In genomic region chr3:134308350-134308891, GRCh38 we compare ENCODE assay signal across 8 cellular contexts. TPM values are rescaled to one million over a fixed set of nuclear protein-coding genes. Genes with fewer than 3 reads are reported as not detected.
DNase-seq lines count a peak whose midpoint lies in the region; ATAC-seq lines count a peak whose summit lies in the region.

No MANE protein-coding gene starts in this region.

- ATAC-seq in HG02642 (IDR thresholded peaks at IDR 0.05; ENCODE audit: poor library complexity, unreplicated experiment) (peak; percentile 64), left colon (peak; percentile 61), GM18858 (IDR thresholded peaks at IDR 0.05; ENCODE audit: unreplicated experiment) (no peak)
- ATAC-seq in activated CD4-positive, CD25-positive, alpha-beta regulatory T cell treated with anti-CD3 and anti-CD28 coated beads, Interleukin-2, amount 50 U/mL, for 24 hours, result peak; percentile 56 to 58

- peak; percentile 75 for DNase-seq in DMS53 (lab: John Stamatoyannopoulos, UW)
- peak; percentile 88 for DNase-seq in NCI-H2196 (lab: John Stamatoyannopoulos, UW; ENCODE audit: unreplicated experiment)
- DNase-seq in cerebellar cortex (ENCODE audit: low spot score), result peak; percentile 88
- DNase-seq in left colon, result peak; percentile 76 to 87
- DNase-seq in stimulated activated CD4-positive, alpha-beta T cell treated with anti-CD3 and anti-CD28 coated beads, Interleukin-1b, Interleukin-23, amount 100 ng/mL, for 4 hours (ENCODE audit: low read depth in 2 of 2), result peak; percentile 66 to 71

- intact Hi-C loops in left colon (cut with DNase I, micrococcal nuclease), result loop anchor here in 1 of 2 donors (2.0 to 5.0 kb wide), 2 partner anchors 70 to 164 kb away; no protein-coding TSS in a partner anchor

RNA-seq across cellular contexts. Expression of gene RYK, which starts 57.8 kb away (rescaled TPM):
- total RNA-seq in left colon, result 10 to 100 TPM; 33.7 to 38.5 TPM
